In the genomic region with DNA sequence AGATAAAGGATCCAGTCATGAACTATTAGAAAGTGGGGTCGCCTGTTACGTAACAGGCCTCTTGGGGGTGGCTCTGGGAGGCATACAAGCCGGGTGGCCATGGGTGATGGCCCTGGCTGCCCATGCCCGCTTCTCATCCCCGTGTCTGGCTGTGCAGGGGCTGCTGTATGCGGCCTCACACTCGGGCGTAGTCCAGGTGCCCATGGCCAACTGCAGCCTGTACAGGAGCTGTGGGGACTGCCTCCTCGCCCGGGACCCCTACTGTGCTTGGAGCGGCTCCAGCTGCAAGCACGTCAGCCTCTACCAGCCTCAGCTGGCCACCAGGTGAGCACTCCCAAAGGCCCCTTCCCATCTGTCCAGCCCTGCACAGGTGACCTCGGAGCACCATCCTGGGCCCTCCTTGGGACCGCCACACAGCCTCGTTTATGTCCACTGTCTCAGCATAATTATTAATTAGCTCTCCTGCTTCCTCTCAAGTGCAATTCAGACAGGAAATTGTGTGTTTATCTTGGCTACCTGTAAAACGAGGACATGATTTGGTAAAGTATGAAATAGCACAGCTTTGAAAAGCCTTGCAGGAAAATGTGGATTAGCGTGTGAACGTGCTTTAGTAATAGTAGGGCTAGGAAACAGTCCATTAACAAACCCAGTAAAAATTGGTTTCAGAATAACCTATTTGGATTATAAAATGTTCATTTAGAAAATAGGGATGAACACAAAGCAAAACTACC, we compare ENCODE assay signal across 1 cellular context.
TF ChIP-seq lines count a peak whose summit lies in the region.

No MANE protein-coding gene starts in this region.

TF ChIP-seq in K562, 482 proteins besides CTCF, POLR2A, EP300 and RAD21:
- TF ChIP-seq POLR2G (IDR thresholded peaks at IDR 0.05; ENCODE audit: low read depth, low read length) (peak; percentile 59; the same call in 1 of the 2 replicates), RBM22 (IDR thresholded peaks at IDR 0.05; ENCODE audit: low read depth, low read length, poor library complexity, severe bottlenecking) (peak; percentile 57), RNF2 (IDR thresholded peaks at IDR 0.05) (no peak), GTF2E2 (tag; IDR thresholded peaks at IDR 0.05) (no peak)
